Comparison of ENCODE assay signal across 8 cellular contexts in the genomic region with DNA sequence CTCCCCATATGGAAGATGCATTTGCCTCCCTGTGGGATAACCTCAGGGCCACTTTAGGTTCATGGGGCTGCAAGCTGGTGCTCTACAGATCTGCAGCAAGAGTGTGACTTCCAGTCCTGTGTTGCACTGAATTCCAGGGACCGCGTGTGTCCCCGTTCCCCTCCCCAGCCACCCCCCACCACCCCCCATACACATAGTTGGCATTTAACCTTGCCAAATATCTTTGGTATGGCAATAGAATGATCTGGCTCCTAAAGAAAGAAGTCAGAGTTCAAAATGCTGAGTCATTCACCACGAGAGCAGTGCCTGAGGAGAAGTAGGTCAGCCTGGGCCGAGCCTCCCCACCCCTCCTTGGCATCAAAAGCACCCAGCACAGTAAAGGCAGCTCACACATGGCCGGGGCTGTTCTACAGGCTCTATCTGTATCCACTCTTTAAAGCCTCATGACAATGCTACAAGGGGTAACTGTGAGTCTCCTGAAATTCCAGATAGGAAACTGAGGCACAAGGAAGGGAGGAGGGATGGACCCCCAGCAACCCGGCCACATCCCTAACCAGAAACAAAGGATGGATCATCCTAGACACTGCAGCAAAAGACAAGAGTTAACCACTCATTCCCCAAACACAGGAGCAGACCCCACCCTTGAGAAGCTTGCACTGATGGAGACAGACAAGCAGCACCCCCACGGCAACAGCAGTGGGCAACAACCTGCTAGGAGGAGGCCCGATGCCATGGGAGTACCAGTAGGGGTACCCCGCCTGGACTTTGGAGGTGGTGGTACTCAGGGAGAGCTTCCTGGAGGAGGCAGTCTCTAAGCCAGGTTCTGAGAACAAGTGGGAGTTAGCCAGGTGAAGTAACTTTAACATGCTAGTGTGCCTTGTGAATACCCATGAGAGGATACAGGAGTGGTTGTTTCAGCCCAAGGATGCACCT.
DNase-seq lines count a peak whose midpoint lies in the region; ATAC-seq and TF ChIP-seq lines count a peak whose summit lies in the region.

No MANE protein-coding gene starts in this region.

- H3K27me3 ChIP-seq in RWPE2 (ENCODE audit: insufficient read depth, poor library complexity, severe bottlenecking) (no peaks in the 10 kb centered on the region), rectal smooth muscle tissue (ENCODE audit: control insufficient read depth, insufficient read depth, low read length) (no peaks in the 10 kb centered on the region)

- peaks cover 24% of the 10 kb centered on the region for H3K4me1 ChIP-seq in RWPE2 (ENCODE audit: insufficient read depth, poor library complexity, severe bottlenecking)
- peaks cover 13% of the 10 kb centered on the region for H3K4me1 ChIP-seq in rectal smooth muscle tissue (ENCODE audit: control insufficient read depth, insufficient read depth, low read length)

- ATAC-seq in RWPE2 (ENCODE audit: low read depth), result peak; percentile 83
- ATAC-seq in HG02885 (IDR thresholded peaks at IDR 0.05; ENCODE audit: poor library complexity, unreplicated experiment), result no peak
- no peak for ATAC-seq in GM18498 (IDR thresholded peaks at IDR 0.05; ENCODE audit: unreplicated experiment)
- ATAC-seq in GM18517 (IDR thresholded peaks at IDR 0.05; ENCODE audit: unreplicated experiment), result no peak

- H3K9me3 ChIP-seq in RWPE2 (ENCODE audit: severe bottlenecking), result no peaks in the 10 kb centered on the region

- H3K4me3 ChIP-seq in RWPE2 (ENCODE audit: severe bottlenecking), result no peak overlapping the region
- no peak overlapping the region for H3K4me3 ChIP-seq in fibroblast of the aortic adventitia (ENCODE audit: low read depth, low read length)
- H3K4me3 ChIP-seq in rectal smooth muscle tissue (ENCODE audit: low read length), result peak overlapping the region; percentile 11

- TF ChIP-seq CTCF in RWPE2 (IDR thresholded peaks at IDR 0.05; ENCODE audit: poor library complexity, severe bottlenecking) (no peak), fibroblast of the aortic adventitia (IDR thresholded peaks at IDR 0.05; ENCODE audit: insufficient read depth, low read length) (no peak)

- DNase-seq in ELR (ENCODE audit: low read depth), result peak; percentile 68
- no peak for DNase-seq in RWPE2 (ENCODE audit: low spot score)
- peak; percentile 80 for DNase-seq in fibroblast of the aortic adventitia (ENCODE audit: low read depth)
- DNase-seq in effector CD4-positive, alpha-beta T cell, result no peak

- H3K36me3 ChIP-seq in RWPE2 (ENCODE audit: low read depth) (no peaks in the 10 kb centered on the region), rectal smooth muscle tissue (ENCODE audit: control insufficient read depth, insufficient read depth, low read length) (no peaks in the 10 kb centered on the region)

- no peak overlapping the region for H3K9ac ChIP-seq in rectal smooth muscle tissue (ENCODE audit: low read length)

- peak overlapping the region; percentile 65 for H3K27ac ChIP-seq in RWPE2 (ENCODE audit: poor library complexity, severe bottlenecking)
- H3K27ac ChIP-seq in rectal smooth muscle tissue (ENCODE audit: low read depth, low read length), result no peak overlapping the region

Comparison
In these comparisons a context has a peak if more than half of its experiments do, and no peak if none do; other contexts are left out.
1. DNase-seq: peak in ELR (single experiment) and fibroblast of the aortic adventitia (single experiment); none in RWPE2 (single experiment) and effector CD4-positive, alpha-beta T cell (single experiment).